ENCODE assay signal across 13 cellular contexts in the genomic region with DNA sequence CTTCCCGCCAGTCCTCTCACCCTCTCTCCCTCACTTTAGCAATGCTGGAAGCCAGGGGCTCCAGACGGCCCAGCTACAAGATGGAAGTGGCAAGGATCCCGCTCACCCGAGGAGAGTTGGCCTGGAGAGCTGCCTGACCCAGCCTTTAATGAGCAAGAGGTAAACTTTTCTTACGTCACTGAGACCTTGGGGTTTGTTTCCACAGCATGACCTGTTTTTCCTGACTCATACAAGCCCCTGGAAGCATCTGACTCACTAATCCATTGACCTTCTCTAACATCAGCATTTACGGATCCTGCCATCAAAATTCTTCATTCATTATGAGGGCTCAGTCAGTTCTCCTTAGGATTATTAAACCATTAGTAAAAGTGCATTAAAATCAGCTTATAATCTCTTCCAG.
DNase-seq lines count a peak whose midpoint lies in the region; ATAC-seq, FAIRE-seq and TF ChIP-seq lines count a peak whose summit lies in the region.
"Had no signal": no experiment of that assay in that cellular context is flagged by ENCODE, and none has a peak within 500 bp of the region (broad histone marks: within the 10 kb centered on the region; RNA-seq: fewer than 3 reads in every experiment).

No MANE protein-coding gene starts in this region.

- H4K91ac ChIP-seq in H9 (ENCODE audit: insufficient read length, low read depth, low read length) = no peak overlapping the region

- H3K18ac ChIP-seq in H9 (ENCODE audit: insufficient read length, low read depth, low read length) = no peak overlapping the region

- H3K27me3 ChIP-seq in H9 (ENCODE audit: insufficient read depth, low read length) = no peaks in the 10 kb centered on the region; the same call in 1 of the 2 replicates

- peak; percentile 78 to 79 for ATAC-seq in A549
- no peak for ATAC-seq in GM18907 (IDR thresholded peaks at IDR 0.05; ENCODE audit: unreplicated experiment)
- ATAC-seq: natural killer cell treated with Interleukin-12 subunit alpha and Interleukin-12 subunit beta and Interleukin-15 and Interleukin-18, amount 100 ng/mL, for 72 hours had no signal

- no peak overlapping the region for H3K56ac ChIP-seq in H9 (ENCODE audit: insufficient read length, low read depth, low read length)

- H3K9me3 Mint-ChIP-seq in H9 = no peaks in the 10 kb centered on the region; a peak in 1 of 5 replicates
- H3K9me3 Mint-ChIP-seq: natural killer cell treated with Interleukin-12 subunit alpha and Interleukin-12 subunit beta and Interleukin-15 and Interleukin-18, amount 100 ng/mL, for 72 hours had no signal

- H2BK120ac ChIP-seq in H9 (ENCODE audit: low read depth, low read length, poor library complexity, severe bottlenecking) = no peak overlapping the region

- H3K27me3 Mint-ChIP-seq in H9 (ENCODE audit: low read depth) = peaks cover 17% of the 10 kb centered on the region

- H3K79me1 ChIP-seq in H9 (ENCODE audit: insufficient read depth, low read depth, low read length, poor library complexity, severe bottlenecking) = no peaks in the 10 kb centered on the region

- no peak; a peak in 1 of 5 replicates for TF ChIP-seq RAD21 in A549 (conservative IDR thresholded peaks at IDR 0.05 in 1 of 2, IDR thresholded peaks at IDR 0.05 in 1 of 2)

- no peak overlapping the region for H3K4ac ChIP-seq in H9 (ENCODE audit: low read depth, low read length)

- H3K9ac ChIP-seq in H9 (ENCODE audit: extremely low read depth, insufficient read length, low read length) = no peak overlapping the region
- H3K9ac ChIP-seq: BLaER1 treated with 17β-estradiol and CSF1 and Interleukin-3, amounts not matched to agents 10 nM and 100 nM had no signal

- H3K4me1 Mint-ChIP-seq in H9 = peaks cover 25 to 26% of the 10 kb centered on the region in 2 experiments

- H2BK20ac ChIP-seq in H9 (ENCODE audit: low read depth, low read length, poor library complexity, severe bottlenecking) = no peak overlapping the region

- H3K14ac ChIP-seq in H9 (ENCODE audit: insufficient read depth, low read length) = no peak overlapping the region

- H2BK15ac ChIP-seq in H9 (ENCODE audit: low read depth, low read length) = no peak overlapping the region

- H3K23ac ChIP-seq in H9 (ENCODE audit: insufficient read length, low read depth, low read length) = no peak overlapping the region

- H3K9me3 ChIP-seq in A549 (no peaks in the 10 kb centered on the region), H9 (ENCODE audit: control insufficient read depth, low read depth, low read length) (no peaks in the 10 kb centered on the region)
- H3K9me3 ChIP-seq: BLaER1 treated with 17β-estradiol and CSF1 and Interleukin-3, amounts not matched to agents 10 nM and 100 nM had no signal

- DNase-seq in A549 (ENCODE audit: low read depth in 1 of 2, low spot score in 1 of 2) = peak; percentile 64 to 92
- DNase-seq in HT1080 (ENCODE audit: low read depth) = peak; percentile 96
- peak; percentile 93 for DNase-seq in astrocyte of the hippocampus (ENCODE audit: low read depth, low spot score)
- no peak for DNase-seq in NOMO-1 (lab: John Stamatoyannopoulos, UW; ENCODE audit: unreplicated experiment in 2 of 2)
- no peak for DNase-seq in NCI-H2171 treated with DMSO at 0.1 percent for 48 hours (lab: John Stamatoyannopoulos, UW)
- DNase-seq in H9 = no peak
- DNase-seq: activated CD8-positive, alpha-beta memory T cell treated with anti-CD3 and anti-CD28 coated beads, Interleukin-2, amount 50 U/mL, for 4 hours; erythroblast; Kasumi-1 had no signal

- peaks cover 51% of the 10 kb centered on the region for H3K4me1 ChIP-seq in A549
- no peaks in the 10 kb centered on the region for H3K4me1 ChIP-seq in H9 (ENCODE audit: insufficient read depth, low read length)

- WGBS in A549 (ENCODE audit: missing lambda C conversion rate) = 6% methylated on average over 6 of the region's 6 CpGs
- WGBS in H9 (ENCODE audit: extremely low coverage, insufficient read length, low lambda C conversion rate) = no CpG with 5 or more reads among the region's 6 CpGs

- H2BK5ac ChIP-seq in H9 (ENCODE audit: insufficient read length, low read length) = no peak overlapping the region

- H3K36me3 Mint-ChIP-seq in H9 (ENCODE audit: insufficient read depth in 1 of 3, low read depth in 3 of 3) = peaks cover 3 to 6% (median 3%) of the 10 kb centered on the region in 3 experiments; a peak in 5 of 7 replicates
- H3K36me3 Mint-ChIP-seq: natural killer cell treated with Interleukin-12 subunit alpha and Interleukin-12 subunit beta and Interleukin-15 and Interleukin-18, amount 100 ng/mL, for 72 hours had no signal

- no peak overlapping the region for H3K27ac Mint-ChIP-seq in H9
- H3K27ac Mint-ChIP-seq: natural killer cell treated with Interleukin-12 subunit alpha and Interleukin-12 subunit beta and Interleukin-15 and Interleukin-18, amount 100 ng/mL, for 72 hours had no signal

- peak overlapping the region; percentile 81 to 95 for H3K27ac ChIP-seq in A549
- H3K27ac ChIP-seq in H9 (ENCODE audit: insufficient read length, low read depth, low read length) = no peak overlapping the region
- H3K27ac ChIP-seq: BLaER1 treated with 17β-estradiol and CSF1 and Interleukin-3, amounts not matched to agents 10 nM and 100 nM had no signal

- no peak overlapping the region for H2BK12ac ChIP-seq in H9 (ENCODE audit: insufficient read length, low read depth, low read length)

- H4K5ac ChIP-seq in H9 (ENCODE audit: insufficient read length, low read depth, low read length) = no peak overlapping the region

- no peaks in the 10 kb centered on the region for H3K79me2 ChIP-seq in H9 (ENCODE audit: insufficient read depth, low read length)

- H4K8ac ChIP-seq in H9 (replicated peaks; ENCODE audit: insufficient read length, low read depth, low read length) = no peak overlapping the region

- H2AK5ac ChIP-seq in H9 (ENCODE audit: insufficient read length, low read length) = no peak overlapping the region

- no peaks in the 10 kb centered on the region for H4K20me1 ChIP-seq in H9 (ENCODE audit: control insufficient read depth, insufficient read depth, insufficient read length)
- H4K20me1 ChIP-seq: BLaER1 treated with 17β-estradiol and CSF1 and Interleukin-3, amounts not matched to agents 10 nM and 100 nM had no signal

- CTCF ChIA-PET in A549 (lab: Yijun Ruan, JAX) = interaction anchor here (1.0 kb wide), 1 partner anchor 10 kb away, joined by 3 read pairs; no protein-coding TSS in a partner anchor

- POLR2A ChIA-PET in A549 (lab: Yijun Ruan, JAX) = no interaction called here

- TF ChIP-seq EP300 in A549 (IDR thresholded peaks at IDR 0.05) = peak; percentile 59 to 68; a peak in 3 of 5 replicates

- no peaks in the 10 kb centered on the region for H3K23me2 ChIP-seq in H9 (ENCODE audit: insufficient read length, low read depth, low read length, poor library complexity, severe bottlenecking)

- H2AFZ ChIP-seq in H9 (ENCODE audit: low read length) = no peak overlapping the region

- FAIRE-seq in A549 (lab: Jason Lieb, UNC) (peak; percentile 54), islet of Langerhans (lab: Jason Lieb, UNC) (peak; percentile 58)

- peak overlapping the region; percentile 82 for H3K4me2 ChIP-seq in A549
- H3K4me2 ChIP-seq in H9 (ENCODE audit: insufficient read depth, insufficient read length, low read length) = no peak overlapping the region
- H3K4me2 ChIP-seq: BLaER1 treated with 17β-estradiol and CSF1 and Interleukin-3, amounts not matched to agents 10 nM and 100 nM had no signal

- TF ChIP-seq CTCF in A549 (IDR thresholded peaks at IDR 0.05) (no peak), H9 (conservative IDR thresholded peaks at IDR 0.05) (no peak)

- no peak overlapping the region for H3K4me3 Mint-ChIP-seq in H9
- H3K4me3 Mint-ChIP-seq: natural killer cell treated with Interleukin-12 subunit alpha and Interleukin-12 subunit beta and Interleukin-15 and Interleukin-18, amount 100 ng/mL, for 72 hours had no signal

- TF ChIP-seq POLR2A in A549 (IDR thresholded peaks at IDR 0.05; ENCODE audit: low read length) = no peak

- no peak overlapping the region for H3K4me3 ChIP-seq in A549
- H3K4me3 ChIP-seq: BLaER1 treated with 17β-estradiol and CSF1 and Interleukin-3, amounts not matched to agents 10 nM and 100 nM had no signal

- no peak overlapping the region for H3T11ph ChIP-seq in H9 (ENCODE audit: low read length)

TF ChIP-seq in A549, 52 proteins besides CTCF, POLR2A, EP300 and RAD21 (continues in another document):
- TF ChIP-seq ZFP36 (IDR thresholded peaks at IDR 0.05; ENCODE audit: borderline replicate concordance, partially characterized antibody) (no peak), HOXB13 (CRISPR knock-in tag; IDR thresholded peaks at IDR 0.05; ENCODE audit: low read depth) (0 out of 2 replicates have a peak, but pooled peaks have one; percentile 46), ZSCAN20 (CRISPR knock-in tag; IDR thresholded peaks at IDR 0.05) (no peak), JUNB (IDR thresholded peaks at IDR 0.05) (peak; percentile 83), MAZ (IDR thresholded peaks at IDR 0.05; ENCODE audit: borderline replicate concordance, low read depth, low read length) (no peak), JUN (IDR thresholded peaks at IDR 0.05) (peak in 1 of 2 experiments; percentile 46; a peak in 1 of 5 replicates), MYC (IDR thresholded peaks at IDR 0.05; ENCODE audit: borderline replicate concordance, low read length) (no peak), SMC3 (IDR thresholded peaks at IDR 0.05) (no peak), KDM5A (IDR thresholded peaks at IDR 0.05) (no peak), PHF8 (IDR thresholded peaks at IDR 0.05; ENCODE audit: borderline replicate concordance, low read depth) (no peak), EHMT2 (IDR thresholded peaks at IDR 0.05; ENCODE audit: low read depth) (no peak), NPAS2 (CRISPR knock-in tag; IDR thresholded peaks at IDR 0.05; ENCODE audit: borderline replicate concordance) (no peak), POLR2AphosphoS2 (conservative IDR thresholded peaks at IDR 0.05; ENCODE audit: low read length) (no peak), GATA3 (IDR thresholded peaks at IDR 0.05; ENCODE audit: borderline replicate concordance) (peak; percentile 61), FOXS1 (CRISPR knock-in tag; IDR thresholded peaks at IDR 0.05) (no peak), HOXA7 (CRISPR knock-in tag; IDR thresholded peaks at IDR 0.05) (no peak), RCOR1 (IDR thresholded peaks at IDR 0.05; ENCODE audit: low read depth, low read length) (no peak), CHD4 (IDR thresholded peaks at IDR 0.05; ENCODE audit: borderline replicate concordance) (no peak), CBX2 (IDR thresholded peaks at IDR 0.05; ENCODE audit: borderline replicate concordance, low read depth) (no peak), EHF (CRISPR knock-in tag; IDR thresholded peaks at IDR 0.05) (no peak)
- TF ChIP-seq, protein P1, sequence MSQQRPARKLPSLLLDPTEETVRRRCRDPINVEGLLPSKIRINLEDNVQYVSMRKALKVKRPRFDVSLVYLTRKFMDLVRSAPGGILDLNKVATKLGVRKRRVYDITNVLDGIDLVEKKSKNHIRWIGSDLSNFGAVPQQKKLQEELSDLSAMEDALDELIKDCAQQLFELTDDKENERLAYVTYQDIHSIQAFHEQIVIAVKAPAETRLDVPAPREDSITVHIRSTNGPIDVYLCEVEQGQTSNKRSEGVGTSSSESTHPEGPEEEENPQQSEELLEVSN (IDR thresholded peaks at IDR 0.05; ENCODE audit: borderline replicate concordance, low read depth) = peak; percentile 64; the same call in 1 of the 2 replicates

Comparison
In these comparisons a context has a peak if more than half of its experiments do, and no peak if none do; other contexts are left out.
1. DNase-seq: peak in A549 (2 of 2), HT1080 (single experiment) and astrocyte of the hippocampus (single experiment); none in NOMO-1 (0 of 2), NCI-H2171 treated with DMSO at 0.1 percent for 48 hours (single experiment) and H9 (single experiment).